11 cellular contexts compared by ENCODE assay signal in genomic region chr22:46824348-46824909, GRCh38.
"Had no signal": no experiment of that assay in that cellular context is flagged by ENCODE, and none has a peak within 500 bp of the region (broad histone marks: within the 10 kb centered on the region; RNA-seq: fewer than 3 reads in every experiment).

No MANE protein-coding gene starts in this region.

- H3K9me3 Mint-ChIP-seq: activated CD4-positive, alpha-beta memory T cell treated with anti-CD3 and anti-CD28 coated beads for 36 hours; activated naive CD4-positive, alpha-beta T cell treated with anti-CD3 and anti-CD28 coated beads, Interleukin-2, amount 10 ng/mL, durations not matched to agents 7 days and 5 days; effector memory CD8-positive, alpha-beta T cell had no signal

- H3K9me3 ChIP-seq: adrenal gland, thoracic aorta had no signal

- DNase-seq: activated CD4-positive, alpha-beta memory T cell treated with anti-CD3 and anti-CD28 coated beads for 36 hours; activated CD4-positive, CD25-positive, alpha-beta regulatory T cell treated with anti-CD3 and anti-CD28 coated beads, Interleukin-2, amount 50 U/mL, for 72 hours; activated naive CD4-positive, alpha-beta T cell treated with anti-CD3 and anti-CD28 coated beads, Interleukin-2, amount 10 ng/mL, durations not matched to agents 7 days and 5 days; effector memory CD8-positive, alpha-beta T cell; hippocampal formation; kidney glomerular epithelial cell; naive B cell; stimulated activated CD4-positive, alpha-beta T cell treated with anti-CD3 and anti-CD28 coated beads, Interleukin-12 subunit alpha, Interleukin-12 subunit beta, amount 100 ng/mL, for 4 hours; stimulated activated naive CD8-positive, alpha-beta T cell treated with anti-CD3 and anti-CD28 coated beads, Interleukin-15, amount 100 ng/mL, for 72 hours had no signal

- H3K4me3 Mint-ChIP-seq: activated CD4-positive, alpha-beta memory T cell treated with anti-CD3 and anti-CD28 coated beads for 36 hours; activated naive CD4-positive, alpha-beta T cell treated with anti-CD3 and anti-CD28 coated beads, Interleukin-2, amount 10 ng/mL, durations not matched to agents 7 days and 5 days; effector memory CD8-positive, alpha-beta T cell; stimulated activated naive CD8-positive, alpha-beta T cell treated with anti-CD3 and anti-CD28 coated beads, Interleukin-15, amount 100 ng/mL, for 72 hours had no signal

- H3K27me3 ChIP-seq: adrenal gland had no signal

- H3K27me3 Mint-ChIP-seq: activated CD4-positive, alpha-beta memory T cell treated with anti-CD3 and anti-CD28 coated beads for 36 hours; activated naive CD4-positive, alpha-beta T cell treated with anti-CD3 and anti-CD28 coated beads, Interleukin-2, amount 10 ng/mL, durations not matched to agents 7 days and 5 days; effector memory CD8-positive, alpha-beta T cell; naive B cell; stimulated activated naive CD8-positive, alpha-beta T cell treated with anti-CD3 and anti-CD28 coated beads, Interleukin-15, amount 100 ng/mL, for 72 hours had no signal

- H3K27ac ChIP-seq: adrenal gland, thoracic aorta had no signal

- H3K27ac Mint-ChIP-seq: activated CD4-positive, alpha-beta memory T cell treated with anti-CD3 and anti-CD28 coated beads for 36 hours; activated naive CD4-positive, alpha-beta T cell treated with anti-CD3 and anti-CD28 coated beads, Interleukin-2, amount 10 ng/mL, durations not matched to agents 7 days and 5 days had no signal

- H3K4me1 Mint-ChIP-seq: activated naive CD4-positive, alpha-beta T cell treated with anti-CD3 and anti-CD28 coated beads, Interleukin-2, amount 10 ng/mL, durations not matched to agents 7 days and 5 days had no signal
